In genomic region chr19:12834976-12835757, GRCh38 we compare ENCODE assay signal across 10 cellular contexts. TPM values are rescaled to one million over a fixed set of nuclear protein-coding genes. Genes with fewer than 3 reads are reported as not detected.
DNase-seq lines count a peak whose midpoint lies in the region; ATAC-seq and TF ChIP-seq lines count a peak whose summit lies in the region.
"Had no signal": no experiment of that assay in that cellular context is flagged by ENCODE, and none has a peak within 500 bp of the region (broad histone marks: within the 10 kb centered on the region; RNA-seq: fewer than 3 reads in every experiment).

No MANE protein-coding gene starts in this region.

- peak in 1 of 2 donors; percentile 23 for ATAC-seq in CD4-positive, CD25-positive, alpha-beta regulatory T cell (ENCODE audit: low read depth in 2 of 2)
- ATAC-seq in GM21526 (IDR thresholded peaks at IDR 0.05; ENCODE audit: low FRiP score, unreplicated experiment) (no peak), GM18511 (IDR thresholded peaks at IDR 0.05; ENCODE audit: unreplicated experiment) (no peak), GM18870 (IDR thresholded peaks at IDR 0.05; ENCODE audit: unreplicated experiment) (no peak)

- no peak overlapping the region for H3K9ac ChIP-seq in SK-N-SH

- peaks cover 6 to 47% (median 26%) of the 10 kb centered on the region in 4 donors for H3K4me1 Mint-ChIP-seq in CD4-positive, CD25-positive, alpha-beta regulatory T cell
- H3K4me1 Mint-ChIP-seq in endothelial cell (ENCODE audit: unreplicated experiment) = peaks cover 12% of the 10 kb centered on the region

- TF ChIP-seq RAD21 in SK-N-SH (IDR thresholded peaks at IDR 0.05; ENCODE audit: low read length) = no peak

- peak overlapping the region; percentile 56 to 74 (median 69) for H3K4me3 Mint-ChIP-seq in CD4-positive, CD25-positive, alpha-beta regulatory T cell
- no peak overlapping the region for H3K4me3 Mint-ChIP-seq in endothelial cell (ENCODE audit: unreplicated experiment)

- H3K9me2 ChIP-seq in SK-N-SH = no peaks in the 10 kb centered on the region

- no peaks in the 10 kb centered on the region for H3K36me3 ChIP-seq in CD4-positive, CD25-positive, alpha-beta regulatory T cell (ENCODE audit: control insufficient read depth, insufficient read depth, low read length)
- no peaks in the 10 kb centered on the region for H3K36me3 ChIP-seq in SK-N-SH (replicated peaks in 1 of 2; ENCODE audit: control insufficient read depth in 1 of 2, insufficient read depth in 2 of 2, low read length in 1 of 2)

- TF ChIP-seq EP300 in SK-N-SH (IDR thresholded peaks at IDR 0.05; ENCODE audit: borderline replicate concordance in 1 of 2, low read depth in 1 of 2, low read length in 1 of 2) = no peak

- H3K4me2 ChIP-seq in SK-N-SH = no peak overlapping the region; the same call in 1 of the 2 replicates

- no peaks in the 10 kb centered on the region for H3K36me3 Mint-ChIP-seq in CD4-positive, CD25-positive, alpha-beta regulatory T cell
- peaks cover 16% of the 10 kb centered on the region for H3K36me3 Mint-ChIP-seq in endothelial cell (ENCODE audit: low read depth, unreplicated experiment)

- H3K9me3 ChIP-seq in CD4-positive, CD25-positive, alpha-beta regulatory T cell (ENCODE audit: control insufficient read depth in 2 of 2, low read length in 2 of 2) = no peaks in the 10 kb centered on the region
- no peaks in the 10 kb centered on the region for H3K9me3 ChIP-seq in SK-N-SH

- CTCF ChIA-PET in SK-N-SH (lab: Yijun Ruan, JAX) = interaction anchor here (0.6 to 1.5 kb wide), 5 partner anchors 29 to 130 kb away, joined by 3 to 4 read pairs (median 3); partner anchors contain the start of gene RNASEH2A

- H3F3A ChIP-seq in SK-N-SH (replicated peaks; ENCODE audit: insufficient read depth) = peaks cover 33% of the 10 kb centered on the region

- no peak for TF ChIP-seq CTCF in SK-N-SH (IDR thresholded peaks at IDR 0.05)
- TF ChIP-seq CTCF in endothelial cell (IDR thresholded peaks at IDR 0.05; ENCODE audit: unreplicated experiment) = no peak

- peaks cover 33% of the 10 kb centered on the region for H3K4me1 ChIP-seq in CD4-positive, CD25-positive, alpha-beta regulatory T cell (ENCODE audit: control insufficient read depth, insufficient read depth, low read length, poor library complexity, severe bottlenecking)
- H3K4me1 ChIP-seq in SK-N-SH (ENCODE audit: control insufficient read depth in 1 of 2, insufficient read depth in 2 of 2, low read depth in 1 of 2, low read length in 1 of 2) = peaks cover 5 to 46% of the 10 kb centered on the region in 2 experiments; a peak in 2 of 4 replicates

- no peaks in the 10 kb centered on the region for H3K79me2 ChIP-seq in SK-N-SH (ENCODE audit: insufficient read depth)

- no peak overlapping the region for H3K27ac Mint-ChIP-seq in CD4-positive, CD25-positive, alpha-beta regulatory T cell
- no peak overlapping the region for H3K27ac Mint-ChIP-seq in endothelial cell (ENCODE audit: unreplicated experiment)

- H3K27me3 ChIP-seq in CD4-positive, CD25-positive, alpha-beta regulatory T cell (ENCODE audit: control insufficient read depth, insufficient read depth, low read length) = peaks cover 57% of the 10 kb centered on the region
- no peaks in the 10 kb centered on the region for H3K27me3 ChIP-seq in SK-N-SH (ENCODE audit: insufficient read depth)

- 21% methylated on average over 22 of the region's 39 CpGs for WGBS in SK-N-SH (ENCODE audit: low lambda C conversion rate)

- H3K27me3 Mint-ChIP-seq in CD4-positive, CD25-positive, alpha-beta regulatory T cell = peaks cover 91% of the 10 kb centered on the region
- H3K27me3 Mint-ChIP-seq in endothelial cell (ENCODE audit: unreplicated experiment) = peaks cover 38% of the 10 kb centered on the region

- peak in 2 of 3 donors; percentile 44 to 53 for DNase-seq in CD4-positive, CD25-positive, alpha-beta regulatory T cell
- peak; percentile 38 for DNase-seq in HCEC 1CT
- peak; percentile 85 for DNase-seq in SK-N-SH
- DNase-seq in iPS-NIHi7 (ENCODE audit: extremely low spot score) = peak; percentile 50
- no peak for DNase-seq in endothelial cell (ENCODE audit: low spot score)
- DNase-seq: NK-92 treated with Interleukin-12 subunit alpha and Interleukin-12 subunit beta, amount 100 ng/mL, for 24 hours had no signal

- no peak overlapping the region for H3K27ac ChIP-seq in CD4-positive, CD25-positive, alpha-beta regulatory T cell (ENCODE audit: insufficient read depth, low read length, poor library complexity, severe bottlenecking)
- peak overlapping the region in 1 of 2 experiments; percentile 43; a peak in 2 of 4 replicates for H3K27ac ChIP-seq in SK-N-SH (ENCODE audit: low read depth in 2 of 2, low read length in 1 of 2)

- no peaks in the 10 kb centered on the region for H4K20me1 ChIP-seq in SK-N-SH (ENCODE audit: insufficient read depth)

- no peak overlapping the region for H3K4me3 ChIP-seq in CD4-positive, CD25-positive, alpha-beta regulatory T cell (ENCODE audit: low read depth, low read length)
- peak overlapping the region in 1 of 2 experiments; percentile 17; a peak in 1 of 4 replicates for H3K4me3 ChIP-seq in SK-N-SH (ENCODE audit: low read depth in 2 of 2, low read length in 1 of 2)

- H3K9me3 Mint-ChIP-seq in CD4-positive, CD25-positive, alpha-beta regulatory T cell = peaks cover 0 to 14% (median 0%) of the 10 kb centered on the region in 7 donors
- H3K9me3 Mint-ChIP-seq in endothelial cell (ENCODE audit: unreplicated experiment) = no peaks in the 10 kb centered on the region

- H2AFZ ChIP-seq in SK-N-SH (ENCODE audit: low read depth) = no peak overlapping the region

- POLR2A ChIA-PET in SK-N-SH (lab: Yijun Ruan, JAX) = interaction anchor here (1.2 kb wide), 1 partner anchor 103 kb away, joined by 4 read pairs; the partner anchor contains the start of gene CALR

TF ChIP-seq in SK-N-SH, 30 proteins besides CTCF, POLR2A, EP300 and RAD21:
- no peak for TF ChIP-seq GATA2 (CRISPR knock-in tag; IDR thresholded peaks at IDR 0.05)
- no peak for TF ChIP-seq MAX (IDR thresholded peaks at IDR 0.05; ENCODE audit: low read depth)
- no peak for TF ChIP-seq RCOR1 (IDR thresholded peaks at IDR 0.05; ENCODE audit: low read length)
- TF ChIP-seq NFIC (IDR thresholded peaks at IDR 0.05; ENCODE audit: borderline replicate concordance) = no peak
- no peak for TF ChIP-seq JUND (IDR thresholded peaks at IDR 0.05)
- no peak for TF ChIP-seq USF1 (IDR thresholded peaks at IDR 0.05; ENCODE audit: borderline replicate concordance, low read depth)
- no peak for TF ChIP-seq EZH2phosphoT487 (IDR thresholded peaks at IDR 0.05; ENCODE audit: borderline replicate concordance, low read depth)
- TF ChIP-seq MXI1 (IDR thresholded peaks at IDR 0.05; ENCODE audit: low read depth, low read length) = no peak

RNA-seq across cellular contexts. Expression of gene RTBDN, which starts 0.8 kb away (rescaled TPM):
- total RNA-seq in CD4-positive, CD25-positive, alpha-beta regulatory T cell = not detected
- polyA plus RNA-seq in CD4-positive, CD25-positive, alpha-beta regulatory T cell = not detected
- 0.47 and 0.72 TPM in 2 replicates for polyA plus RNA-seq in SK-N-SH (2012; rRNA removed)
- polyA plus RNA-seq in SK-N-SH (2012; cell fraction: cytosol; rRNA removed) = 0.23 and 0.55 TPM in 2 replicates
- 0.27 and 0.31 TPM in 2 replicates for polyA plus RNA-seq in SK-N-SH (2012; cell fraction: nucleus; rRNA removed)
- total RNA-seq in endothelial cell (ENCODE audit: unreplicated experiment) = not detected
- total RNA-seq: myocyte had no signal

RNA-seq across cellular contexts. Expression of gene MAST1, which starts 3.1 kb away (rescaled TPM):
- 0.94 TPM for total RNA-seq in CD4-positive, CD25-positive, alpha-beta regulatory T cell
- polyA plus RNA-seq in CD4-positive, CD25-positive, alpha-beta regulatory T cell = 1 to 10 TPM in 1 of 4 donors, under 1 TPM in 2, not detected in 1; 0.05 to 1.8 (median 0.52) TPM
- 4.3 and 9.7 TPM in 2 replicates for polyA plus RNA-seq in SK-N-SH (2012; rRNA removed)
- 3.2 and 7.2 TPM in 2 replicates for polyA plus RNA-seq in SK-N-SH (2012; cell fraction: cytosol; rRNA removed)
- polyA plus RNA-seq in SK-N-SH (2012; cell fraction: nucleus; rRNA removed) = 37.5 and 48.1 TPM in 2 replicates
- total RNA-seq in endothelial cell (ENCODE audit: unreplicated experiment) = 4.1 TPM
- total RNA-seq: myocyte had no signal

RNA-seq across cellular contexts. Expression of gene RNASEH2A, which starts 28.8 kb away (rescaled TPM):
- 4.7 TPM for total RNA-seq in CD4-positive, CD25-positive, alpha-beta regulatory T cell
- polyA plus RNA-seq in CD4-positive, CD25-positive, alpha-beta regulatory T cell = 10 to 100 TPM; 18.7 to 27.5 (median 23.4) TPM
- 35.2 and 48.1 TPM in 2 replicates for polyA plus RNA-seq in SK-N-SH (2012; rRNA removed)
- polyA plus RNA-seq in SK-N-SH (2012; cell fraction: cytosol; rRNA removed) = 29.8 and 35.8 TPM in 2 replicates
- 33.6 and 59.2 TPM in 2 replicates for polyA plus RNA-seq in SK-N-SH (2012; cell fraction: nucleus; rRNA removed)
- 26.9 TPM for total RNA-seq in endothelial cell (ENCODE audit: unreplicated experiment)

RNA-seq across cellular contexts. Expression of gene THSD8, which starts 33.3 kb away (rescaled TPM):
- 2.8 TPM for total RNA-seq in CD4-positive, CD25-positive, alpha-beta regulatory T cell
- 10 to 100 TPM in 1 of 4 donors, 1 to 10 TPM in 1, under 1 TPM in 1, not detected in 1; 0.66 to 13.9 (median 4.8) TPM for polyA plus RNA-seq in CD4-positive, CD25-positive, alpha-beta regulatory T cell
- not detected in 2 replicates for polyA plus RNA-seq in SK-N-SH (2012; rRNA removed)
- 0.33 TPM in 1 of 2 replicates, not detected in the other for polyA plus RNA-seq in SK-N-SH (2012; cell fraction: cytosol; rRNA removed)
- polyA plus RNA-seq in SK-N-SH (2012; cell fraction: nucleus; rRNA removed) = 2.9 TPM in 1 of 2 replicates, not detected in the other
- total RNA-seq in endothelial cell (ENCODE audit: unreplicated experiment) = 14.2 TPM
- total RNA-seq: myocyte had no signal

RNA-seq across cellular contexts. Expression of gene PRDX2, which starts 33.6 kb away (rescaled TPM):
- total RNA-seq in CD4-positive, CD25-positive, alpha-beta regulatory T cell = 74.0 TPM
- polyA plus RNA-seq in CD4-positive, CD25-positive, alpha-beta regulatory T cell = 100 to 1,000 TPM; 326 to 380 (median 341) TPM
- polyA plus RNA-seq in SK-N-SH (2012; rRNA removed) = 215 and 341 TPM in 2 replicates
- 167 and 232 TPM in 2 replicates for polyA plus RNA-seq in SK-N-SH (2012; cell fraction: cytosol; rRNA removed)
- 138 and 161 TPM in 2 replicates for polyA plus RNA-seq in SK-N-SH (2012; cell fraction: nucleus; rRNA removed)
- 215 TPM for total RNA-seq in endothelial cell (ENCODE audit: unreplicated experiment)
